22 cellular contexts compared by ENCODE assay signal in genomic region chr5:167504276-167504675, GRCh38.
"Had no signal": no experiment of that assay in that cellular context is flagged by ENCODE, and none has a peak within 500 bp of the region (broad histone marks: within the 10 kb centered on the region; RNA-seq: fewer than 3 reads in every experiment).

No MANE protein-coding gene starts in this region.

- H3K36me3 ChIP-seq: esophagus muscularis mucosa, gastroesophageal sphincter, heart left ventricle, lower lobe of right lung had no signal

- H3K4me2 ChIP-seq: hepatocyte had no signal

- H3K27ac ChIP-seq: coronary artery, dorsolateral prefrontal cortex, esophagus muscularis mucosa, foreskin keratinocyte, gastroesophageal sphincter, heart left ventricle, hepatocyte, lower lobe of right lung had no signal

- H3K27me3 ChIP-seq: dorsolateral prefrontal cortex, esophagus muscularis mucosa, gastroesophageal sphincter, hepatocyte had no signal

- H3K4me1 ChIP-seq: esophagus muscularis mucosa, foreskin keratinocyte, gastroesophageal sphincter, heart left ventricle, lower lobe of right lung had no signal

- ATAC-seq: foreskin keratinocyte, gastroesophageal sphincter, heart left ventricle, left colon, left lobe of liver, left ventricle myocardium superior, lower lobe of right lung, mucosa of descending colon had no signal

- DNase-seq: dermis blood vessel endothelial cell; dorsolateral prefrontal cortex; effector CD4-positive, alpha-beta T cell; effector memory CD4-positive, alpha-beta T cell; foreskin keratinocyte; heart left ventricle; hypothalamus; immature natural killer cell; islet precursor cell; kidney; kidney glomerular epithelial cell; left colon; left ventricle myocardium superior; lower lobe of right lung; mesenchymal stem cell; mucosa of descending colon; naive B cell had no signal

- H3K9me3 ChIP-seq: esophagus muscularis mucosa, gastroesophageal sphincter, heart left ventricle, lower lobe of right lung, mucosa of descending colon had no signal

- H3K4me3 ChIP-seq: coronary artery, dorsolateral prefrontal cortex, esophagus muscularis mucosa, gastroesophageal sphincter, heart left ventricle, hepatocyte, lower lobe of right lung, mucosa of descending colon had no signal
